27 cellular contexts compared by ENCODE assay signal in genomic region chr15:32035285-32035684, GRCh38. TPM values are rescaled to one million over a fixed set of nuclear protein-coding genes. Genes with fewer than 3 reads are reported as not detected.
"Had no signal": no experiment of that assay in that cellular context is flagged by ENCODE, and none has a peak within 500 bp of the region (broad histone marks: within the 10 kb centered on the region; RNA-seq: fewer than 3 reads in every experiment).

No MANE protein-coding gene starts in this region.

- FAIRE-seq: endometrium, islet of Langerhans, keratinocyte had no signal

- ATAC-seq: effector memory CD8-positive, alpha-beta T cell; esophagus mucosa; gastrocnemius medialis; heart right ventricle; left cardiac atrium; left lung; left ventricle myocardium superior; lower lobe of right lung; mucosa of descending colon had no signal

- H3K4me1 ChIP-seq: colonic mucosa had no signal

- DNase-seq: colonic mucosa; cortex of kidney; effector CD8-positive, alpha-beta T cell; effector memory CD8-positive, alpha-beta T cell; endodermal cell; erythroblast; esophagus squamous epithelium; foreskin fibroblast; foreskin melanocyte; gastrocnemius medialis; glutamatergic neuron; head of caudate nucleus; heart right ventricle; hippocampal formation; left cardiac atrium; left lung; left ventricle myocardium superior; lower lobe of right lung; mesenchymal stem cell; mucosa of descending colon; naive B cell had no signal

- H3K36me3 ChIP-seq: colonic mucosa, esophagus squamous epithelium, gastrocnemius medialis, heart right ventricle, left lung, lower lobe of right lung had no signal

- H3K27me3 ChIP-seq: colonic mucosa had no signal

- H3K9me3 ChIP-seq: colonic mucosa, esophagus squamous epithelium, gastrocnemius medialis, heart right ventricle, left lung, lower lobe of right lung, mucosa of descending colon had no signal

- H3K27ac ChIP-seq: colonic mucosa, epithelial cell of prostate, esophagus squamous epithelium, gastrocnemius medialis, heart right ventricle, left lung, lower lobe of right lung had no signal

- H3K4me3 ChIP-seq: colonic mucosa, esophagus squamous epithelium, gastrocnemius medialis, heart right ventricle, left lung, lower lobe of right lung, mucosa of descending colon had no signal

RNA-seq across cellular contexts. Expression of gene CHRNA7, which starts 5.0 kb away (rescaled TPM):
- total RNA-seq: lung microvascular endothelial cell had no signal
